Comparison of ENCODE assay signal across 8 cellular contexts in the genomic region with DNA sequence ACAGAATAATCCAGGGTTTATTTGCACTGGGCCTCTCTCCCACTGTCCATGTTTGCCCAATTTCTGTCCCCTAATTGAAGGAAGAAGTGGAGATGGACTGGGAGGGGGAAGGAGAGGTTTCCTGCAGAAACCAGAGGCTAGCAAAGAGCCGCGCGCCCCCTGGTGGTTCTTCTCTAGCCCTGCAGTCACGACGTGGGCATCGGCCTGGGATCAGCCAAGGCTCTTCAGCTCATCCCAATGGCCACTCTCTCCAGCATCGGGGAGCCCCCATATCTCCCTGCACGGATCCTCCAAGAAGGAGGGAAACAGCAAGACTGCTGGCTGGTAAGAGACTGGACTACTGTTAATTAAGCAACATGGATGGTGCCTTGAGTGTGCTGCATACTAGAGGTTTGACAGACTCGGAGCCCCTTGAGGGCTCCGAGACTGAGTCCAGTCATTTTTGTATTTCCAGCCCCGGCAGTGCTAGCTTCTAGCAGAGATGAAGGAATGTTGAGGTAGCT. TPM values are rescaled to one million over a fixed set of nuclear protein-coding genes. Genes with fewer than 3 reads are reported as not detected.
DNase-seq lines count a peak whose midpoint lies in the region; ATAC-seq lines count a peak whose summit lies in the region.

No MANE protein-coding gene starts in this region.

- ATAC-seq in HG02840 (IDR thresholded peaks at IDR 0.05; ENCODE audit: low FRiP score, unreplicated experiment), result peak; percentile 57
- ATAC-seq in central memory CD8-positive, alpha-beta T cell (replicated peaks; ENCODE audit: extremely low read depth, poor library complexity, severe bottlenecking), result no peak
- ATAC-seq in left colon, result peak; percentile 84
- no peak for ATAC-seq in HG03521 (IDR thresholded peaks at IDR 0.05; ENCODE audit: unreplicated experiment)

- H3K27ac Mint-ChIP-seq in central memory CD8-positive, alpha-beta T cell (ENCODE audit: low read depth), result no peak overlapping the region

- peak overlapping the region; percentile 18 for H3K4me3 Mint-ChIP-seq in central memory CD8-positive, alpha-beta T cell

- H3K36me3 Mint-ChIP-seq in central memory CD8-positive, alpha-beta T cell (ENCODE audit: insufficient read depth), result peaks cover 4% of the 10 kb centered on the region

- no peaks in the 10 kb centered on the region for H3K9me3 Mint-ChIP-seq in central memory CD8-positive, alpha-beta T cell

- no peaks in the 10 kb centered on the region for H3K27me3 Mint-ChIP-seq in central memory CD8-positive, alpha-beta T cell

- DNase-seq in DMS 273 (lab: John Stamatoyannopoulos, UW; ENCODE audit: unreplicated experiment) (peak; percentile 81), NCI-H460 (ENCODE audit: extremely low read depth, low read depth) (peak; percentile 75), left colon (peak; percentile 59 to 80)
- peak; percentile 65 to 74 for DNase-seq in activated CD4-positive, alpha-beta T cell treated with anti-CD3 and anti-CD28 coated beads for 24 hours (ENCODE audit: low read depth in 2 of 2)
- peak; percentile 55 to 67 for DNase-seq in central memory CD8-positive, alpha-beta T cell (ENCODE audit: low spot score in 2 of 2)
- peak; percentile 70 for DNase-seq in stimulated activated CD4-positive, alpha-beta T cell treated with anti-CD3 and anti-CD28 coated beads, Interleukin-1b, Interleukin-23, amount 100 ng/mL, for 48 hours

- intact Hi-C loops in left colon (cut with DNase I, micrococcal nuclease), result loop anchor here in 1 of 2 donors (5.0 kb wide), 1 partner anchor 230 kb away; no protein-coding TSS in a partner anchor

- H3K4me1 Mint-ChIP-seq in central memory CD8-positive, alpha-beta T cell, result peaks cover 5% of the 10 kb centered on the region

RNA-seq across cellular contexts. Expression of a gene that starts 18.7 kb away (rescaled TPM):
- 8.8 and 10.3 TPM in 2 replicates for total RNA-seq in NCI-H460 (2014; rRNA removed; shearing (Covaris generic))
- 8.8 and 9.5 TPM in 2 replicates for polyA plus RNA-seq in NCI-H460 (2014; cell fraction: nucleus; rRNA removed)
- total RNA-seq in left colon, result 1 to 10 TPM; 3.2 to 4.5 TPM

RNA-seq across cellular contexts. Expression of a gene that starts 28.7 kb away (rescaled TPM):
- total RNA-seq in NCI-H460 (2014; rRNA removed; shearing (Covaris generic)), result not detected in 2 replicates
- polyA plus RNA-seq in NCI-H460 (2014; cell fraction: nucleus; rRNA removed), result not detected in 2 replicates
- total RNA-seq in left colon, result 1 to 10 TPM; 1.4 to 2.8 TPM

RNA-seq across cellular contexts. Expression of a gene that starts 30.2 kb away (rescaled TPM):
- total RNA-seq in NCI-H460 (2014; rRNA removed; shearing (Covaris generic)), result 0.05 TPM in 1 of 2 replicates, not detected in the other
- 0.04 and 0.32 TPM in 2 replicates for polyA plus RNA-seq in NCI-H460 (2014; cell fraction: nucleus; rRNA removed)
- under 1 TPM; 0.18 to 0.28 TPM for total RNA-seq in left colon

RNA-seq across cellular contexts. Expression of a gene that starts 53.4 kb away (rescaled TPM):
- not detected in 2 replicates for total RNA-seq in NCI-H460 (2014; rRNA removed; shearing (Covaris generic))
- not detected in 2 replicates for polyA plus RNA-seq in NCI-H460 (2014; cell fraction: nucleus; rRNA removed)
- not detected for total RNA-seq in left colon

Comparison
In these comparisons a context has a peak if more than half of its experiments do, and no peak if none do; other contexts are left out.
1. ATAC-seq: peak in HG02840 (single experiment) and left colon (single experiment); none in central memory CD8-positive, alpha-beta T cell (single experiment) and HG03521 (single experiment).
2. Peak in every context shown above with its lines, with median percentiles within 50 percentile points of each other: DNase-seq.